In genomic region chr9:94167055-94167346, GRCh38 we compare ENCODE assay signal across 2 cellular contexts.
TF ChIP-seq lines count a peak whose summit lies in the region.

No MANE protein-coding gene starts in this region.

TF ChIP-seq in HEK293, 187 proteins besides CTCF, POLR2A, EP300 and RAD21 (continued from another document):
- TF ChIP-seq ZNF266 (tag by site-specific recombination; IDR thresholded peaks at IDR 0.05; ENCODE audit: low read depth) (no peak), ZNF624 (tag by site-specific recombination; IDR thresholded peaks at IDR 0.05) (no peak), ZBTB44 (tag by site-specific recombination; IDR thresholded peaks at IDR 0.05) (peak; percentile 87), YY2 (tag by site-specific recombination; IDR thresholded peaks at IDR 0.05) (no peak), ZFP69B (tag by site-specific recombination; IDR thresholded peaks at IDR 0.05) (no peak), ZBTB20 (tag by site-specific recombination; IDR thresholded peaks at IDR 0.05) (peak; percentile 25; the same call in 1 of the 2 replicates), ZNF514 (tag by site-specific recombination; IDR thresholded peaks at IDR 0.05) (no peak), ZNF157 (tag by site-specific recombination; IDR thresholded peaks at IDR 0.05) (no peak), SALL2 (tag by site-specific recombination; IDR thresholded peaks at IDR 0.05; ENCODE audit: borderline replicate concordance) (no peak), ZIC2 (tag by site-specific recombination; IDR thresholded peaks at IDR 0.05) (no peak), ZNF394 (tag by site-specific recombination; IDR thresholded peaks at IDR 0.05; ENCODE audit: borderline replicate concordance) (peak; percentile 54; the same call in 1 of the 2 replicates), ZNF138 (tag by site-specific recombination; IDR thresholded peaks at IDR 0.05; ENCODE audit: borderline replicate concordance) (no peak), SP2 (tag by site-specific recombination; IDR thresholded peaks at IDR 0.05) (peak; percentile 63; the same call in 1 of the 2 replicates), ZNF426 (tag by site-specific recombination; IDR thresholded peaks at IDR 0.05) (no peak), OVOL3 (tag by site-specific recombination; IDR thresholded peaks at IDR 0.05) (no peak), ZNF202 (tag by site-specific recombination; IDR thresholded peaks at IDR 0.05; ENCODE audit: borderline replicate concordance) (no peak)

TF ChIP-seq in HepG2, 621 proteins besides CTCF, POLR2A, EP300 and RAD21 (continued from another document and continues in another):
- TF ChIP-seq PPARG (CRISPR knock-in tag; conservative IDR thresholded peaks at IDR 0.05) (peak; percentile 82), NRL (CRISPR knock-in tag; IDR thresholded peaks at IDR 0.05; ENCODE audit: borderline replicate concordance) (0 out of 2 replicates have a peak, but pooled peaks have one; percentile 27), GATAD1 (CRISPR knock-in tag; IDR thresholded peaks at IDR 0.05) (0 out of 2 replicates have a peak, but pooled peaks have one; percentile 41), SIX1 (CRISPR knock-in tag; IDR thresholded peaks at IDR 0.05; ENCODE audit: borderline replicate concordance) (no peak), TEAD3 (CRISPR knock-in tag; optimal IDR thresholded peaks at IDR 0.05; ENCODE audit: borderline replicate concordance) (peak; percentile 15), ZNF770 (CRISPR knock-in tag; IDR thresholded peaks at IDR 0.05) (peak; percentile 40; the same call in 1 of the 2 replicates), ZNF503 (CRISPR knock-in tag; IDR thresholded peaks at IDR 0.05) (0 out of 2 replicates have a peak, but pooled peaks have one; percentile 52), ZNF136 (CRISPR knock-in tag; IDR thresholded peaks at IDR 0.05; ENCODE audit: low read depth) (no peak), ARID2 (CRISPR knock-in tag; IDR thresholded peaks at IDR 0.05; ENCODE audit: borderline replicate concordance) (no peak), SALL1 (CRISPR knock-in tag; IDR thresholded peaks at IDR 0.05) (peak; percentile 45; the same call in 1 of the 2 replicates), ATF7-NPFF (CRISPR knock-in tag; IDR thresholded peaks at IDR 0.05; ENCODE audit: low read depth) (no peak), ZNF317 (CRISPR knock-in tag; IDR thresholded peaks at IDR 0.05) (peak; percentile 56; the same call in 1 of the 2 replicates), REPIN1 (CRISPR knock-in tag; IDR thresholded peaks at IDR 0.05; ENCODE audit: borderline replicate concordance, low read depth) (peak; percentile 7; the same call in 1 of the 2 replicates), HDAC1 (CRISPR knock-in tag; IDR thresholded peaks at IDR 0.05) (peak; percentile 35; the same call in 1 of the 2 replicates), MAZ (IDR thresholded peaks at IDR 0.05; ENCODE audit: borderline replicate concordance, low read depth, low read length) (peak; percentile 23; the same call in 1 of the 2 replicates), MAZ (CRISPR knock-in tag; IDR thresholded peaks at IDR 0.05; ENCODE audit: low read depth) (no peak), BCL6 (CRISPR knock-in tag; IDR thresholded peaks at IDR 0.05) (no peak), ZBTB25 (CRISPR knock-in tag; IDR thresholded peaks at IDR 0.05) (peak; percentile 51; the same call in 1 of the 2 replicates), MLXIP (CRISPR knock-in tag; IDR thresholded peaks at IDR 0.05; ENCODE audit: borderline replicate concordance) (no peak), MLLT10 (CRISPR knock-in tag; IDR thresholded peaks at IDR 0.05) (0 out of 2 replicates have a peak, but pooled peaks have one; percentile 31), MAFF (IDR thresholded peaks at IDR 0.05; ENCODE audit: low read depth, low read length) (0 out of 2 replicates have a peak, but pooled peaks have one; percentile 2), XRCC5 (optimal IDR thresholded peaks at IDR 0.05; ENCODE audit: low read length) (no peak), THAP7 (CRISPR knock-in tag; IDR thresholded peaks at IDR 0.05) (no peak), BORCS8-MEF2B (CRISPR knock-in tag; IDR thresholded peaks at IDR 0.05) (no peak; the same call in 1 of the 2 replicates), ZNF333 (CRISPR knock-in tag; IDR thresholded peaks at IDR 0.05; ENCODE audit: borderline replicate concordance) (0 out of 2 replicates have a peak, but pooled peaks have one; percentile 67), HNF1B (CRISPR knock-in tag; IDR thresholded peaks at IDR 0.05) (no peak), POGZ (CRISPR knock-in tag; IDR thresholded peaks at IDR 0.05) (0 out of 2 replicates have a peak, but pooled peaks have one; percentile 32), ZNF143 (CRISPR knock-in tag; IDR thresholded peaks at IDR 0.05) (no peak), ZNF644 (CRISPR knock-in tag; IDR thresholded peaks at IDR 0.05; ENCODE audit: low read depth) (no peak), ZNF362 (CRISPR knock-in tag; IDR thresholded peaks at IDR 0.05; ENCODE audit: borderline replicate concordance) (peak; percentile 27; the same call in 1 of the 2 replicates), ZNF18 (CRISPR knock-in tag; IDR thresholded peaks at IDR 0.05; ENCODE audit: insufficient replicate concordance) (no peak), ZBTB44 (CRISPR knock-in tag; IDR thresholded peaks at IDR 0.05) (no peak), ZNF160 (CRISPR knock-in tag; IDR thresholded peaks at IDR 0.05) (no peak), ZSCAN20 (CRISPR knock-in tag; IDR thresholded peaks at IDR 0.05; ENCODE audit: borderline replicate concordance) (no peak), ATF2 (CRISPR knock-in tag; IDR thresholded peaks at IDR 0.05) (no peak), FOSL1 (CRISPR knock-in tag; IDR thresholded peaks at IDR 0.05; ENCODE audit: borderline replicate concordance) (peak; percentile 7; the same call in 1 of the 2 replicates), ZNF607 (CRISPR knock-in tag; IDR thresholded peaks at IDR 0.05; ENCODE audit: borderline replicate concordance) (0 out of 2 replicates have a peak, but pooled peaks have one; percentile 22)
